In genomic region chr17:28901866-28902818, GRCh38 we compare ENCODE assay signal across 8 cellular contexts. TPM values are rescaled to one million over a fixed set of nuclear protein-coding genes. Genes with fewer than 3 reads are reported as not detected.
DNase-seq lines count a peak whose midpoint lies in the region; ATAC-seq and TF ChIP-seq lines count a peak whose summit lies in the region.

No MANE protein-coding gene starts in this region.

- no peaks in the 10 kb centered on the region for H3K9me3 Mint-ChIP-seq in CD4-positive, alpha-beta memory T cell
- no peaks in the 10 kb centered on the region for H3K9me3 Mint-ChIP-seq in activated naive CD8-positive, alpha-beta T cell treated with anti-CD3 and anti-CD28 coated beads, Interleukin-2, amount 10 ng/mL, durations not matched to agents 7 days and 5 days

- H3K4me1 ChIP-seq in CD4-positive, alpha-beta memory T cell (ENCODE audit: insufficient read depth, low read length) = peaks cover 38% of the 10 kb centered on the region
- H3K4me1 ChIP-seq in right cardiac atrium (ENCODE audit: control insufficient read depth, insufficient read depth, low read length) (peaks cover 2% of the 10 kb centered on the region), sigmoid colon (peaks cover 0 to 40% (median 35%) of the 10 kb centered on the region in 4 donors)

- peak overlapping the region; percentile 76 for H3K27ac ChIP-seq in CD4-positive, alpha-beta memory T cell (ENCODE audit: low read depth, low read length)
- H3K27ac ChIP-seq in right cardiac atrium (ENCODE audit: low read length) (peak overlapping the region; percentile 14), sigmoid colon (peak overlapping the region; percentile 82 to 91 (median 86))

- no peaks in the 10 kb centered on the region for H3K9me3 ChIP-seq in CD4-positive, alpha-beta memory T cell (ENCODE audit: control insufficient read depth in 1 of 2, low read length in 2 of 2)
- H3K9me3 ChIP-seq in right cardiac atrium (ENCODE audit: control insufficient read depth, low read length) = no peaks in the 10 kb centered on the region
- no peaks in the 10 kb centered on the region for H3K9me3 ChIP-seq in sigmoid colon

- intact Hi-C loops in CD4-positive, alpha-beta memory T cell (cut with micrococcal nuclease) = no loop called here
- intact Hi-C loops in right cardiac atrium (cut with DNase I) = loop anchor here in 1 of 4 donors (5.0 kb wide), 1 partner anchor 45 kb away; no protein-coding TSS in a partner anchor
- intact Hi-C loops in sigmoid colon (cut with DNase I) = no loop called here

- CTCF ChIA-PET in CD4-positive, alpha-beta memory T cell (lab: Charles Lee; ENCODE audit: partially characterized antibody) = interaction anchor here (0.6 to 4.6 kb wide), 25 partner anchors 9 to 182 kb away, joined by 3 to 48 read pairs (median 5); partner anchors contain the start of genes FAM222B, NEK8, PHF12 and RPL23A

- ATAC-seq in GM21390 (IDR thresholded peaks at IDR 0.05; ENCODE audit: unreplicated experiment) (peak; percentile 33), right cardiac atrium (peak; percentile 34 to 47)
- peak; percentile 35 for ATAC-seq in activated naive CD8-positive, alpha-beta T cell treated with anti-CD3 and anti-CD28 coated beads, Interleukin-2, amount 10 ng/mL, durations not matched to agents 7 days and 5 days (ENCODE audit: low read depth)

- TF ChIP-seq CTCF in sigmoid colon (IDR thresholded peaks at IDR 0.05) = no peak

- H3K27ac Mint-ChIP-seq in CD4-positive, alpha-beta memory T cell = peak overlapping the region; percentile 89 to 97 (median 93)
- peak overlapping the region; percentile 88 for H3K27ac Mint-ChIP-seq in activated naive CD8-positive, alpha-beta T cell treated with anti-CD3 and anti-CD28 coated beads, Interleukin-2, amount 10 ng/mL, durations not matched to agents 7 days and 5 days

- no peak for DNase-seq in CD4-positive, alpha-beta memory T cell
- peak; percentile 74 for DNase-seq in HuH-7 (ENCODE audit: low spot score)
- peak; percentile 68 for DNase-seq in RPMI8226
- DNase-seq in activated naive CD8-positive, alpha-beta T cell treated with anti-CD3 and anti-CD28 coated beads, Interleukin-2, amount 10 ng/mL, durations not matched to agents 7 days and 5 days = no peak
- peak in 2 of 3 donors; percentile 49 to 81 for DNase-seq in right cardiac atrium
- DNase-seq in sigmoid colon = no peak
- no peak for DNase-seq in HPDE6-E6E7 (ENCODE audit: extremely low spot score)

- POLR2A ChIA-PET in CD4-positive, alpha-beta memory T cell (lab: Charles Lee; ENCODE audit: partially characterized antibody) = interaction anchor here (0.9 to 9.9 kb wide), 19 partner anchors 10 to 190 kb away, joined by 3 to 193 read pairs (median 6); partner anchors contain the start of genes ERAL1, FAM222B, NEK8 and PHF12
- POLR2A ChIA-PET in activated naive CD8-positive, alpha-beta T cell treated with anti-CD3 and anti-CD28 coated beads, Interleukin-2, amount 10 ng/mL, durations not matched to agents 7 days and 5 days (lab: Charles Lee) = interaction anchor here (1.4 to 3.1 kb wide), 8 partner anchors 9 to 175 kb away, joined by 4 to 21 read pairs (median 10); partner anchors contain the start of genes FAM222B, PHF12 and TLCD1

- no peaks in the 10 kb centered on the region for H3K27me3 Mint-ChIP-seq in CD4-positive, alpha-beta memory T cell
- no peaks in the 10 kb centered on the region for H3K27me3 Mint-ChIP-seq in activated naive CD8-positive, alpha-beta T cell treated with anti-CD3 and anti-CD28 coated beads, Interleukin-2, amount 10 ng/mL, durations not matched to agents 7 days and 5 days

- peak overlapping the region; percentile 83 to 97 (median 90) for H3K4me3 Mint-ChIP-seq in CD4-positive, alpha-beta memory T cell
- H3K4me3 Mint-ChIP-seq in activated naive CD8-positive, alpha-beta T cell treated with anti-CD3 and anti-CD28 coated beads, Interleukin-2, amount 10 ng/mL, durations not matched to agents 7 days and 5 days = peak overlapping the region; percentile 90

- TF ChIP-seq POLR2A in sigmoid colon (IDR thresholded peaks at IDR 0.05) = no peak

- H3K4me1 Mint-ChIP-seq in CD4-positive, alpha-beta memory T cell = peaks cover 32 to 53% (median 41%) of the 10 kb centered on the region in 4 donors
- H3K4me1 Mint-ChIP-seq in activated naive CD8-positive, alpha-beta T cell treated with anti-CD3 and anti-CD28 coated beads, Interleukin-2, amount 10 ng/mL, durations not matched to agents 7 days and 5 days = peaks cover 42% of the 10 kb centered on the region

- 5% methylated on average over 62 of the region's 62 CpGs for WGBS in right cardiac atrium
- 4 to 5% methylated on average over 62 of the region's 62 CpGs for WGBS in sigmoid colon, 2 donors

- H3K4me3 ChIP-seq in CD4-positive, alpha-beta memory T cell (ENCODE audit: low read length in 2 of 2) = peak overlapping the region; percentile 77 to 95
- peak overlapping the region; percentile 51 for H3K4me3 ChIP-seq in right cardiac atrium (ENCODE audit: low read length)
- H3K4me3 ChIP-seq in sigmoid colon = peak overlapping the region; percentile 45 to 82 (median 74)

- no peak for TF ChIP-seq EP300 in sigmoid colon (IDR thresholded peaks at IDR 0.05)

- H3K36me3 ChIP-seq in CD4-positive, alpha-beta memory T cell (ENCODE audit: insufficient read depth, low read length) = peaks cover 14% of the 10 kb centered on the region
- peaks cover 4 to 18% (median 12%) of the 10 kb centered on the region in 4 donors for H3K36me3 ChIP-seq in sigmoid colon

- no peaks in the 10 kb centered on the region for H3K27me3 ChIP-seq in CD4-positive, alpha-beta memory T cell (ENCODE audit: insufficient read depth, low read length)
- H3K27me3 ChIP-seq in right cardiac atrium (ENCODE audit: control insufficient read depth, insufficient read depth) (no peaks in the 10 kb centered on the region), sigmoid colon (no peaks in the 10 kb centered on the region)

- H3K36me3 Mint-ChIP-seq in CD4-positive, alpha-beta memory T cell = peaks cover 12 to 42% of the 10 kb centered on the region in 2 donors
- peaks cover 30% of the 10 kb centered on the region for H3K36me3 Mint-ChIP-seq in activated naive CD8-positive, alpha-beta T cell treated with anti-CD3 and anti-CD28 coated beads, Interleukin-2, amount 10 ng/mL, durations not matched to agents 7 days and 5 days

RNA-seq across cellular contexts. Expression of gene DHRS13, which starts 0.7 kb away (rescaled TPM):
- 10 to 100 TPM; 44.6 to 49.6 TPM for total RNA-seq in CD4-positive, alpha-beta memory T cell
- polyA plus RNA-seq in CD4-positive, alpha-beta memory T cell = 10 to 100 TPM; 15.1 to 19.6 TPM
- total RNA-seq in activated naive CD8-positive, alpha-beta T cell treated with anti-CD3 and anti-CD28 coated beads, Interleukin-2, amount 10 ng/mL, durations not matched to agents 7 days and 5 days = 10 to 100 TPM; 31.6 to 32.0 TPM
- total RNA-seq in right cardiac atrium (1 to 10 TPM; 2.1 to 3.3 (median 2.5) TPM), sigmoid colon (1 to 10 TPM; 3.2 to 8.4 (median 3.9) TPM)
- polyA plus RNA-seq in right cardiac atrium (2.3 TPM), sigmoid colon (10 to 100 TPM in 1 of 3 donors, 1 to 10 TPM in 2; 2.1 to 15.0 (median 3.0) TPM)

RNA-seq across cellular contexts. Expression of gene FLOT2, which starts 4.6 kb away (rescaled TPM):
- 100 to 1,000 TPM; 216 to 224 TPM for total RNA-seq in CD4-positive, alpha-beta memory T cell
- 100 to 1,000 TPM; 284 to 288 TPM for polyA plus RNA-seq in CD4-positive, alpha-beta memory T cell
- 100 to 1,000 TPM; 195 to 216 TPM for total RNA-seq in activated naive CD8-positive, alpha-beta T cell treated with anti-CD3 and anti-CD28 coated beads, Interleukin-2, amount 10 ng/mL, durations not matched to agents 7 days and 5 days
- total RNA-seq in right cardiac atrium (10 to 100 TPM; 70.5 to 89.4 (median 79.4) TPM), sigmoid colon (10 to 100 TPM; 38.5 to 72.5 (median 52.4) TPM)
- polyA plus RNA-seq in right cardiac atrium (45.1 TPM), sigmoid colon (10 to 100 TPM; 27.3 to 91.8 (median 36.6) TPM)

RNA-seq across cellular contexts. Expression of gene ERAL1, which starts 47.3 kb away (rescaled TPM):
- 10 to 100 TPM; 23.5 to 24.3 TPM for total RNA-seq in CD4-positive, alpha-beta memory T cell
- polyA plus RNA-seq in CD4-positive, alpha-beta memory T cell = 10 to 100 TPM; 41.1 to 41.7 TPM
- 10 to 100 TPM; 34.3 to 37.6 TPM for total RNA-seq in activated naive CD8-positive, alpha-beta T cell treated with anti-CD3 and anti-CD28 coated beads, Interleukin-2, amount 10 ng/mL, durations not matched to agents 7 days and 5 days
- total RNA-seq in right cardiac atrium (10 to 100 TPM; 25.9 to 30.1 (median 28.3) TPM), sigmoid colon (10 to 100 TPM; 20.2 to 41.9 (median 30.3) TPM)
- polyA plus RNA-seq in right cardiac atrium (29.3 TPM), sigmoid colon (10 to 100 TPM; 27.0 to 43.2 (median 41.7) TPM)

RNA-seq across cellular contexts. Expression of gene PHF12, which starts 49.2 kb away (rescaled TPM):
- 100 to 1,000 TPM; 125 to 135 TPM for total RNA-seq in CD4-positive, alpha-beta memory T cell
- polyA plus RNA-seq in CD4-positive, alpha-beta memory T cell = 10 to 100 TPM in 1 of 2 donors, 1 to 10 TPM in 1; 5.0 to 12.7 TPM
- total RNA-seq in activated naive CD8-positive, alpha-beta T cell treated with anti-CD3 and anti-CD28 coated beads, Interleukin-2, amount 10 ng/mL, durations not matched to agents 7 days and 5 days = 10 to 100 TPM; 98.6 to 99.9 TPM
- total RNA-seq in right cardiac atrium (10 to 100 TPM; 20.8 to 25.4 (median 24.2) TPM), sigmoid colon (10 to 100 TPM; 39.1 to 54.3 (median 45.2) TPM)
- polyA plus RNA-seq in right cardiac atrium (10.8 TPM), sigmoid colon (10 to 100 TPM in 2 of 3 donors, 1 to 10 TPM in 1; 6.9 to 24.7 (median 13.8) TPM)

RNA-seq across cellular contexts. Expression of gene FAM222B, which starts 59.6 kb away (rescaled TPM):
- 10 to 100 TPM; 19.0 to 23.0 TPM for total RNA-seq in CD4-positive, alpha-beta memory T cell
- polyA plus RNA-seq in CD4-positive, alpha-beta memory T cell = 10 to 100 TPM in 1 of 2 donors, 1 to 10 TPM in 1; 7.9 to 23.2 TPM
- 10 to 100 TPM; 17.0 to 21.2 TPM for total RNA-seq in activated naive CD8-positive, alpha-beta T cell treated with anti-CD3 and anti-CD28 coated beads, Interleukin-2, amount 10 ng/mL, durations not matched to agents 7 days and 5 days
- total RNA-seq in right cardiac atrium (10 to 100 TPM; 15.3 to 19.6 (median 18.6) TPM), sigmoid colon (10 to 100 TPM in 1 of 4 donors, 1 to 10 TPM in 3; 5.0 to 11.9 (median 7.2) TPM)
- polyA plus RNA-seq in right cardiac atrium (11.9 TPM), sigmoid colon (10 to 100 TPM; 15.3 to 16.2 (median 15.6) TPM)

Comparison
In these comparisons a context has a peak if more than half of its experiments do, and no peak if none do; other contexts are left out.
1. DNase-seq: peak in HuH-7 (single experiment), RPMI8226 (single experiment) and right cardiac atrium (2 of 3); none in CD4-positive, alpha-beta memory T cell (0 of 5), activated naive CD8-positive, alpha-beta T cell treated with anti-CD3 and anti-CD28 coated beads, Interleukin-2, amount 10 ng/mL, durations not matched to agents 7 days and 5 days (single experiment), sigmoid colon (single experiment) and HPDE6-E6E7 (single experiment).
2. H3K27ac ChIP-seq: peak in every context shown above with its lines; median percentile 86 in sigmoid colon; 76 in CD4-positive, alpha-beta memory T cell; 14 in right cardiac atrium.
3. Peak in every context shown above with its lines, with median percentiles within 50 percentile points of each other: H3K4me3 ChIP-seq and ATAC-seq.